8 cellular contexts compared by ENCODE assay signal in genomic region chr17:58330997-58331814, GRCh38. TPM values are rescaled to one million over a fixed set of nuclear protein-coding genes. Genes with fewer than 3 reads are reported as not detected.
DNase-seq lines count a peak whose midpoint lies in the region; ATAC-seq and TF ChIP-seq lines count a peak whose summit lies in the region.

No MANE protein-coding gene starts in this region.

- H2BK120ac ChIP-seq in mesendoderm (ENCODE audit: low read depth, low read length) = no peak overlapping the region

- no peaks in the 10 kb centered on the region for H3K9me3 ChIP-seq in CD4-positive, CD25-positive, alpha-beta regulatory T cell (ENCODE audit: control insufficient read depth in 2 of 2, low read length in 2 of 2)
- H3K9me3 ChIP-seq in SK-N-MC (ENCODE audit: low read depth, low read length) (no peaks in the 10 kb centered on the region), suprapubic skin (no peaks in the 10 kb centered on the region)

- no peak for TF ChIP-seq POLR2A in suprapubic skin (IDR thresholded peaks at IDR 0.05)

- H3K18ac ChIP-seq in mesendoderm (ENCODE audit: low read length) = peak overlapping the region; percentile 6

- H3K4ac ChIP-seq in mesendoderm (ENCODE audit: low read depth, low read length) = peak overlapping the region; percentile 22

- no peaks in the 10 kb centered on the region for H3K27me3 ChIP-seq in CD4-positive, CD25-positive, alpha-beta regulatory T cell (ENCODE audit: control insufficient read depth, insufficient read depth, low read length)
- H3K27me3 ChIP-seq in mesendoderm (ENCODE audit: insufficient read depth, low read length, poor library complexity) (no peaks in the 10 kb centered on the region), suprapubic skin (peaks cover 6% of the 10 kb centered on the region)

- H4K8ac ChIP-seq in mesendoderm (ENCODE audit: low read depth, low read length) = no peak overlapping the region

- ATAC-seq in CD4-positive, CD25-positive, alpha-beta regulatory T cell (ENCODE audit: low read depth in 2 of 2) = peak; percentile 33 to 35
- ATAC-seq in activated naive CD4-positive, alpha-beta T cell treated with anti-CD3 and anti-CD28 coated beads, Interleukin-2, amount 50 U/mL, for 72 hours = no peak

- peaks cover 0 to 62% (median 35%) of the 10 kb centered on the region in 4 donors for H3K4me1 Mint-ChIP-seq in CD4-positive, CD25-positive, alpha-beta regulatory T cell

- peak overlapping the region; percentile 59 for H3K9ac ChIP-seq in SK-N-MC (ENCODE audit: insufficient read length)
- no peak overlapping the region for H3K9ac ChIP-seq in mesendoderm (ENCODE audit: low read length)

- peaks cover 10% of the 10 kb centered on the region for H3K36me3 ChIP-seq in CD4-positive, CD25-positive, alpha-beta regulatory T cell (ENCODE audit: control insufficient read depth, insufficient read depth, low read length)
- H3K36me3 ChIP-seq in SK-N-MC (ENCODE audit: insufficient read depth, low read length) = no peaks in the 10 kb centered on the region
- no peaks in the 10 kb centered on the region for H3K36me3 ChIP-seq in mesendoderm (ENCODE audit: control insufficient read depth, insufficient read depth, low read length)
- no peaks in the 10 kb centered on the region for H3K36me3 ChIP-seq in suprapubic skin

- H3K4me3 Mint-ChIP-seq in CD4-positive, CD25-positive, alpha-beta regulatory T cell = peak overlapping the region; percentile 97 to 100 (median 99)

- peak overlapping the region; percentile 99 for H3K27ac ChIP-seq in CD4-positive, CD25-positive, alpha-beta regulatory T cell (ENCODE audit: insufficient read depth, low read length, poor library complexity, severe bottlenecking)
- H3K27ac ChIP-seq in SK-N-MC (no peak overlapping the region), mesendoderm (ENCODE audit: low read depth, low read length) (no peak overlapping the region), suprapubic skin (peak overlapping the region; percentile 61)

- H3K4me1 ChIP-seq in CD4-positive, CD25-positive, alpha-beta regulatory T cell (ENCODE audit: control insufficient read depth, insufficient read depth, low read length, poor library complexity, severe bottlenecking) = peaks cover 81% of the 10 kb centered on the region
- H3K4me1 ChIP-seq in mesendoderm (ENCODE audit: control insufficient read depth, low read depth, low read length) = peaks cover 3% of the 10 kb centered on the region
- peaks cover 23% of the 10 kb centered on the region for H3K4me1 ChIP-seq in suprapubic skin

- no peak overlapping the region for H4K5ac ChIP-seq in mesendoderm (ENCODE audit: low read length)

- H3K79me2 ChIP-seq in mesendoderm (ENCODE audit: control insufficient read depth, insufficient read depth, low read length) = no peaks in the 10 kb centered on the region

- TF ChIP-seq EP300 in suprapubic skin (IDR thresholded peaks at IDR 0.05) = no peak

- H3K56ac ChIP-seq in mesendoderm (ENCODE audit: low read length) = peak overlapping the region; percentile 58

- peak overlapping the region; percentile 93 to 99 (median 97) for H3K27ac Mint-ChIP-seq in CD4-positive, CD25-positive, alpha-beta regulatory T cell
- H3K27ac Mint-ChIP-seq in activated naive CD4-positive, alpha-beta T cell treated with anti-CD3 and anti-CD28 coated beads, Interleukin-2, amount 50 U/mL, for 72 hours = peak overlapping the region; percentile 100

- peaks cover 0 to 2% (median 0%) of the 10 kb centered on the region in 7 donors for H3K9me3 Mint-ChIP-seq in CD4-positive, CD25-positive, alpha-beta regulatory T cell
- no peaks in the 10 kb centered on the region for H3K9me3 Mint-ChIP-seq in activated naive CD4-positive, alpha-beta T cell treated with anti-CD3 and anti-CD28 coated beads, Interleukin-2, amount 50 U/mL, for 72 hours

- H2AK5ac ChIP-seq in mesendoderm (ENCODE audit: low read length) = peak overlapping the region; percentile 59

- no peak for TF ChIP-seq CTCF in suprapubic skin (IDR thresholded peaks at IDR 0.05)

- no peak overlapping the region for H3K4me2 ChIP-seq in mesendoderm (ENCODE audit: low read length)

- peak; percentile 64 to 91 (median 69) for DNase-seq in CD4-positive, CD25-positive, alpha-beta regulatory T cell
- no peak for DNase-seq in SK-N-MC (ENCODE audit: low read depth, low spot score)
- peak in 1 of 2 donors; percentile 74 for DNase-seq in activated naive CD4-positive, alpha-beta T cell treated with anti-CD3 and anti-CD28 coated beads, Interleukin-2, amount 50 U/mL, for 72 hours (ENCODE audit: low spot score in 2 of 2)
- DNase-seq in mesendoderm = no peak
- DNase-seq in suprapubic skin (ENCODE audit: low spot score in 2 of 2) = no peak
- DNase-seq in ureter (ENCODE audit: low spot score) = no peak
- no peak for DNase-seq in kidney glomerular epithelial cell (lab: John Stamatoyannopoulos, UW)
- no peak for DNase-seq in NCI-H1048 (lab: John Stamatoyannopoulos, UW)

- peaks cover 19% of the 10 kb centered on the region for H3K36me3 Mint-ChIP-seq in CD4-positive, CD25-positive, alpha-beta regulatory T cell
- peaks cover 44 to 68% of the 10 kb centered on the region in 2 donors for H3K36me3 Mint-ChIP-seq in activated naive CD4-positive, alpha-beta T cell treated with anti-CD3 and anti-CD28 coated beads, Interleukin-2, amount 50 U/mL, for 72 hours

- no CpG with 5 or more reads among the region's 23 CpGs for WGBS in mesendoderm (ENCODE audit: extremely low coverage, insufficient coverage, low lambda C conversion rate)
- WGBS in suprapubic skin = 82% methylated on average over 23 of the region's 23 CpGs

- H3K79me1 ChIP-seq in mesendoderm (ENCODE audit: low read length) = no peaks in the 10 kb centered on the region

- peak overlapping the region; percentile 52 for H2BK5ac ChIP-seq in mesendoderm (ENCODE audit: low read length)

- peaks cover 4% of the 10 kb centered on the region for H3K27me3 Mint-ChIP-seq in CD4-positive, CD25-positive, alpha-beta regulatory T cell

- H2BK15ac ChIP-seq in mesendoderm (replicated peaks; ENCODE audit: low read depth) = no peak overlapping the region

- H3K4me3 ChIP-seq in CD4-positive, CD25-positive, alpha-beta regulatory T cell (ENCODE audit: low read depth, low read length) = peak overlapping the region; percentile 99
- H3K4me3 ChIP-seq in SK-N-MC (peak overlapping the region; percentile 63), mesendoderm (ENCODE audit: low read length) (no peak overlapping the region), suprapubic skin (peak overlapping the region; percentile 48)

- no peak overlapping the region for H3K23ac ChIP-seq in mesendoderm (ENCODE audit: low read length)

RNA-seq across cellular contexts. Expression of gene TSPOAP1, which starts 2.6 kb away (rescaled TPM):
- 47.4 TPM for total RNA-seq in CD4-positive, CD25-positive, alpha-beta regulatory T cell
- polyA plus RNA-seq in CD4-positive, CD25-positive, alpha-beta regulatory T cell = 1 to 10 TPM in 2 of 4 donors, under 1 TPM in 2; 0.73 to 1.6 (median 0.92) TPM
- 100 to 1,000 TPM in 1 of 2 donors, 10 to 100 TPM in 1; 19.2 to 123 TPM for total RNA-seq in activated naive CD4-positive, alpha-beta T cell treated with anti-CD3 and anti-CD28 coated beads, Interleukin-2, amount 50 U/mL, for 72 hours
- 0.93 TPM for polyA plus RNA-seq in mesendoderm (2013, experiment 1 of 2)
- 0.78 TPM for polyA plus RNA-seq in mesendoderm (2013, experiment 2 of 2)
- total RNA-seq in suprapubic skin (10 to 100 TPM in 2 of 4 donors, 1 to 10 TPM in 2; 6.8 to 26.9 (median 12.4) TPM), ureter (21.0 TPM)

RNA-seq across cellular contexts. Expression of gene SUPT4H1, which starts 20.8 kb away (rescaled TPM):
- total RNA-seq in CD4-positive, CD25-positive, alpha-beta regulatory T cell = 52.6 TPM
- 100 to 1,000 TPM; 123 to 177 (median 136) TPM for polyA plus RNA-seq in CD4-positive, CD25-positive, alpha-beta regulatory T cell
- 100 to 1,000 TPM; 105 to 141 TPM for total RNA-seq in activated naive CD4-positive, alpha-beta T cell treated with anti-CD3 and anti-CD28 coated beads, Interleukin-2, amount 50 U/mL, for 72 hours
- polyA plus RNA-seq in mesendoderm (2013, experiment 1 of 2) = 97.5 TPM
- 99.4 TPM for polyA plus RNA-seq in mesendoderm (2013, experiment 2 of 2)
- total RNA-seq in suprapubic skin (10 to 100 TPM; 33.8 to 48.3 (median 40.3) TPM), ureter (55.2 TPM)

RNA-seq across cellular contexts. Expression of gene MPO, which starts 50.5 kb away (rescaled TPM):
- total RNA-seq in CD4-positive, CD25-positive, alpha-beta regulatory T cell = not detected
- polyA plus RNA-seq in CD4-positive, CD25-positive, alpha-beta regulatory T cell = under 1 TPM in 1 of 4 donors, not detected in 3; 0.19 TPM
- total RNA-seq in activated naive CD4-positive, alpha-beta T cell treated with anti-CD3 and anti-CD28 coated beads, Interleukin-2, amount 50 U/mL, for 72 hours = not detected
- polyA plus RNA-seq in mesendoderm (2013, experiment 1 of 2) = 0.03 TPM
- 0.08 TPM for polyA plus RNA-seq in mesendoderm (2013, experiment 2 of 2)
- total RNA-seq in suprapubic skin (not detected), ureter (0.23 TPM)

Comparison
In these comparisons a context has a peak if more than half of its experiments do, and no peak if none do; other contexts are left out.
1. ATAC-seq: peak in CD4-positive, CD25-positive, alpha-beta regulatory T cell (2 of 2); none in activated naive CD4-positive, alpha-beta T cell treated with anti-CD3 and anti-CD28 coated beads, Interleukin-2, amount 50 U/mL, for 72 hours (0 of 2).
2. DNase-seq: peak in CD4-positive, CD25-positive, alpha-beta regulatory T cell (3 of 3); none in SK-N-MC (single experiment), mesendoderm (single experiment), suprapubic skin (0 of 2), ureter (single experiment), kidney glomerular epithelial cell (single experiment) and NCI-H1048 (single experiment).
3. H3K27ac ChIP-seq: peak in CD4-positive, CD25-positive, alpha-beta regulatory T cell (single experiment) and suprapubic skin (single experiment); none in SK-N-MC (single experiment) and mesendoderm (single experiment).